ENCODE assay signal across 13 cellular contexts in the genomic region with DNA sequence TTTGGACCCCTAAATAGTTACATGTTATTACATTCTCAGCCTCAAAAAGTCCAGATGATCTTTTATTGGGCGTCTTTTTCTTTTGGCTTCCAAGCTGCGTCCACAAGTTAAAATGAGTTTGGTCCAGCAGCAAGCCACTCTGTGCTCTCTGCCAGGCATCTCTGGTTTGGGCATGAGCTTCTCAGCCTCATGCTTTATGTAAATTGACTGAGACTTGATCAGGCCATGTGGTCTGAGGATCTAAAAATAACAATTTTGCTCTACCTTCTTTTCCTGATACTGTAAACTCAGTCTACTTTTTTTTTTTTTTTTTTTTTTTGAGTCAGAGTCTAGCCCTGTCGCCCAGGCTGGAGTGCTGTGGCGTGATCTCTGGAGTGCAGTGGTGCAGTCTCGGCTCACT. TPM values are rescaled to one million over a fixed set of nuclear protein-coding genes. Genes with fewer than 3 reads are reported as not detected.
"Had no signal": no experiment of that assay in that cellular context is flagged by ENCODE, and none has a peak within 500 bp of the region (broad histone marks: within the 10 kb centered on the region; RNA-seq: fewer than 3 reads in every experiment).

No MANE protein-coding gene starts in this region.

- H3K36me3 ChIP-seq: HAP-1 had no signal

- H3K9me3 ChIP-seq: HAP-1 had no signal

- H3K4me3 ChIP-seq: GM23248, HAP-1 had no signal

- H2AFZ ChIP-seq: GM23248 had no signal

- H3K4me2 ChIP-seq: KMS-11 had no signal

- H3K27ac ChIP-seq: GM23248, HL-60, KMS-11 had no signal

- ATAC-seq: HCT116, HepG2 had no signal

- DNase-seq: GM23248, GOT3, H7, HFFc6, KBM-7 had no signal

- H3K4me1 ChIP-seq: HAP-1 had no signal

- H3K9ac ChIP-seq: GM23248, KMS-11 had no signal

RNA-seq across cellular contexts. Expression of gene GAD2, which starts 15.6 kb away (rescaled TPM):
- total RNA-seq: GM23248, H4, HepG2, HFFc6, HT1080 had no signal
- polyA plus RNA-seq: GM23248, HepG2, IgD-negative memory B cell had no signal
